In the genomic region with DNA sequence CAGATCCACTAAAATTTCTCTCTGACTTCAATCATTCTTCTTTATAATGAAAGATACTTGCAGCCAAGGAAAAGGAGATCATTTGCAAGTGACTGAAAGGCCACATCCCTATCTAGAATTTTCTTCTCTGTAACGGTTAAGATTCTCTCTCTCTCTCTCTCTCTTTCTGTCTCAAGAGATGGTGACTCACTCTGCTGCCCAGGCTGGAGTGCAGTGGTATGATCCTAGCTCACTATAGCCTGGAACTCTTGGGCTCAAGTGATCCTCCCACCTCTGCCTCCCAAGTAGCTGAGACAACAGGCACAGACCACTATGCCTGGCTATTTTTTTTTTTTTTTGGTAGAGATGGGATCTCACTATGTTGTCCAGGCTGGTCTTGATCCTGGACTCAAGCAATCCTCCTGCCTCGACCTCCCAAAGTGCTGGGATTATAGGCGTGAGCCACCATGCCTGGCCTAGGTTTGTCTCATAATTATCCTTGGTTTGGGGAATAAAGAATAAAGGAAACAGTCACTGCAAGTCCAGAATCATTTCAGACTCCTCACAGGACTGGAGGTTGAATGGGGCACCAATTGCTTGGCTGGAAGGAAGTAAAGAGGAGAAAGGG, we compare ENCODE assay signal across 22 cellular contexts.
DNase-seq lines count a peak whose midpoint lies in the region; FAIRE-seq and TF ChIP-seq lines count a peak whose summit lies in the region.
"Had no signal": no experiment of that assay in that cellular context is flagged by ENCODE, and none has a peak within 500 bp of the region (broad histone marks: within the 10 kb centered on the region; RNA-seq: fewer than 3 reads in every experiment).

No MANE protein-coding gene starts in this region.

- FAIRE-seq in H54 (lab: Jason Lieb, UNC): no peak

- TF ChIP-seq POLR2A in NB4 (IDR thresholded peaks at IDR 0.05; ENCODE audit: extremely low read depth, insufficient read length) (no peak), H54 (IDR thresholded peaks at IDR 0.05; ENCODE audit: low read depth, low read length) (no peak)

- DNase-seq in ELR (ENCODE audit: low read depth): peak; percentile 62
- DNase-seq in NB4 (ENCODE audit: low read depth): peak; percentile 7
- DNase-seq in cardiac fibroblast (ENCODE audit: low read depth in 2 of 2): peak; percentile 42 to 78
- DNase-seq in kidney glomerular epithelial cell (lab: John Stamatoyannopoulos, UW): peak; percentile 28
- DNase-seq in H54 (ENCODE audit: insufficient read length, low spot score): no peak
- DNase-seq in AML-193 (lab: John Stamatoyannopoulos, UW): no peak
- DNase-seq in hepatic stellate cell (ENCODE audit: low spot score): no peak
- no peak for DNase-seq in NCI-H526 treated with DMSO at 0.1 percent for 48 hours (lab: John Stamatoyannopoulos, UW)
- DNase-seq: activated CD8-positive, alpha-beta memory T cell treated with anti-CD3 and anti-CD28 coated beads, Interleukin-2, amount 10 ng/mL, durations not matched to agents 7 days and 5 days; activated effector memory CD4-positive, alpha-beta T cell treated with Interleukin-2 at 50 U/mL for 16 hours; amniotic stem cell; COR-L47; GF-D8; glutamatergic neuron; GOT3; immature natural killer cell; Karpas-422; NCI-H1930; psoas muscle; SHP77 treated with DMSO at 0.1 percent for 48 hours; spleen; testis had no signal

- TF ChIP-seq CTCF in NB4 (IDR thresholded peaks at IDR 0.05; ENCODE audit: low read depth, low read length): no peak
- TF ChIP-seq CTCF in cardiac fibroblast (IDR thresholded peaks at IDR 0.05; ENCODE audit: low read depth, low read length): no peak

- H3K4me3 ChIP-seq in NB4 (ENCODE audit: low read depth, low read length) (no peak overlapping the region), cardiac fibroblast (replicated peaks in 1 of 2; ENCODE audit: low read depth in 2 of 2, low read length in 2 of 2) (no peak overlapping the region)
- H3K4me3 ChIP-seq: psoas muscle, spleen, testis had no signal

Comparison
In these comparisons a context has a peak if more than half of its experiments do, and no peak if none do; other contexts are left out.
1. DNase-seq: peak in ELR (single experiment), NB4 (single experiment), cardiac fibroblast (2 of 2) and kidney glomerular epithelial cell (single experiment); none in H54 (single experiment), AML-193 (0 of 2), hepatic stellate cell (single experiment) and NCI-H526 treated with DMSO at 0.1 percent for 48 hours (single experiment).